ENCODE assay signal across 12 cellular contexts in genomic region chr3:11553436-11554235, GRCh38.
A peak's percentile ranks its signal among the peaks of the same experiment; 100 is the strongest.
DNase-seq lines count a peak whose midpoint lies in the region; ATAC-seq and TF ChIP-seq lines count a peak whose summit lies in the region.
"Had no signal": no experiment of that assay in that cellular context is flagged by ENCODE, and none has a peak within 500 bp of the region (broad histone marks: within the 10 kb centered on the region; RNA-seq: fewer than 3 reads in every experiment).

No MANE protein-coding gene starts in this region.

- H3K4me3 ChIP-seq in lower lobe of right lung = no peak overlapping the region
- H3K4me3 ChIP-seq in effector memory CD4-positive, alpha-beta T cell (ENCODE audit: insufficient read depth, low read depth, low read length, poor library complexity, severe bottlenecking) = no peak overlapping the region

- no peaks in the 10 kb centered on the region for H3K27me3 ChIP-seq in lower lobe of right lung (ENCODE audit: low read depth)
- H3K27me3 ChIP-seq in effector memory CD4-positive, alpha-beta T cell (replicated peaks; ENCODE audit: control insufficient read depth, insufficient read depth, low read length, poor library complexity, severe bottlenecking) = no peaks in the 10 kb centered on the region

- peaks cover 33% of the 10 kb centered on the region for H3K4me1 ChIP-seq in lower lobe of right lung
- H3K4me1 ChIP-seq in effector memory CD4-positive, alpha-beta T cell (ENCODE audit: control insufficient read depth, insufficient read depth, low read length, poor library complexity, severe bottlenecking) = no peaks in the 10 kb centered on the region

- DNase-seq in NCI-H2029 treated with DMSO at 0.1 percent for 48 hours (lab: John Stamatoyannopoulos, UW) (peak; percentile 25), lower lobe of right lung (peak; percentile 57), substantia nigra (lab: John Stamatoyannopoulos, UW) (peak in 8 of 49 donors; percentile 14 to 36 (median 33)), A172 (ENCODE audit: low spot score) (no peak)
- no peak for DNase-seq in effector memory CD4-positive, alpha-beta T cell
- DNase-seq: activated CD4-positive, CD25-positive, alpha-beta regulatory T cell treated with anti-CD3 and anti-CD28 coated beads, Interleukin-2, amount 50 U/mL, for 72 hours; NCI-H524 treated with DMSO at 0.1 percent for 48 hours; stimulated activated naive CD4-positive, alpha-beta T cell had no signal

- H3K27me3 Mint-ChIP-seq in dendritic cell treated with granulocyte-macrophage colony-stimulating factor and Interleukin-4, amounts not matched to agents 40 ng/mL and 50 ng/mL, for 4 days = no peaks in the 10 kb centered on the region

- H3K4me1 Mint-ChIP-seq in dendritic cell treated with granulocyte-macrophage colony-stimulating factor and Interleukin-4, amounts not matched to agents 40 ng/mL and 50 ng/mL, for 4 days (ENCODE audit: low read depth) = peaks cover 20% of the 10 kb centered on the region

- no peak for TF ChIP-seq CTCF in lower lobe of right lung (IDR thresholded peaks at IDR 0.05)

- peak overlapping the region; percentile 48 for H3K27ac Mint-ChIP-seq in dendritic cell treated with granulocyte-macrophage colony-stimulating factor and Interleukin-4, amounts not matched to agents 40 ng/mL and 50 ng/mL, for 4 days

- intact Hi-C loops in dendritic cell treated with granulocyte-macrophage colony-stimulating factor and Interleukin-4, amounts not matched to agents 40 ng/mL and 50 ng/mL, for 4 days (cut with micrococcal nuclease) = no loop called here
- intact Hi-C loops in lower lobe of right lung (cut with DNase I) = no loop called here

- no peak overlapping the region for H3K4me3 Mint-ChIP-seq in dendritic cell treated with granulocyte-macrophage colony-stimulating factor and Interleukin-4, amounts not matched to agents 40 ng/mL and 50 ng/mL, for 4 days

- peak overlapping the region; percentile 53 for H3K27ac ChIP-seq in lower lobe of right lung
- peak overlapping the region; percentile 35 for H3K27ac ChIP-seq in substantia nigra (ENCODE audit: low read depth, low read length, poor library complexity, severe bottlenecking)
- H3K27ac ChIP-seq in effector memory CD4-positive, alpha-beta T cell (ENCODE audit: insufficient read depth, low read length, poor library complexity, severe bottlenecking) = no peak overlapping the region

- H3K36me3 Mint-ChIP-seq in dendritic cell treated with granulocyte-macrophage colony-stimulating factor and Interleukin-4, amounts not matched to agents 40 ng/mL and 50 ng/mL, for 4 days (ENCODE audit: low read depth) = peaks cover 65% of the 10 kb centered on the region

- peaks cover 42% of the 10 kb centered on the region for H3K36me3 ChIP-seq in lower lobe of right lung
- peaks cover 23% of the 10 kb centered on the region for H3K36me3 ChIP-seq in effector memory CD4-positive, alpha-beta T cell (ENCODE audit: control insufficient read depth, insufficient read depth, low read length)

- ATAC-seq in lower lobe of right lung (peak; percentile 56 to 71), GM21528 (IDR thresholded peaks at IDR 0.05; ENCODE audit: low FRiP score, unreplicated experiment) (no peak), HG03097 (IDR thresholded peaks at IDR 0.05; ENCODE audit: low FRiP score, unreplicated experiment) (no peak)
- ATAC-seq: HCT116 had no signal

- H3K9me3 ChIP-seq in lower lobe of right lung = no peaks in the 10 kb centered on the region
- H3K9me3 ChIP-seq in effector memory CD4-positive, alpha-beta T cell (ENCODE audit: control insufficient read depth, low read length) = no peaks in the 10 kb centered on the region

- no peaks in the 10 kb centered on the region for H3K9me3 Mint-ChIP-seq in dendritic cell treated with granulocyte-macrophage colony-stimulating factor and Interleukin-4, amounts not matched to agents 40 ng/mL and 50 ng/mL, for 4 days

Comparison
In these comparisons a context has a peak if more than half of its experiments do, and no peak if none do; other contexts are left out.
1. DNase-seq: peak in NCI-H2029 treated with DMSO at 0.1 percent for 48 hours (single experiment) and lower lobe of right lung (single experiment); none in A172 (single experiment) and effector memory CD4-positive, alpha-beta T cell (0 of 3).
2. ATAC-seq: peak in lower lobe of right lung (2 of 2); none in GM21528 (single experiment) and HG03097 (single experiment).